18 cellular contexts compared by ENCODE assay signal in genomic region chrX:69506617-69507499, GRCh38. TPM values are rescaled to one million over a fixed set of nuclear protein-coding genes. Genes with fewer than 3 reads are reported as not detected.
DNase-seq lines count a peak whose midpoint lies in the region; ATAC-seq and TF ChIP-seq lines count a peak whose summit lies in the region.
"Had no signal": no experiment of that assay in that cellular context is flagged by ENCODE, and none has a peak within 500 bp of the region (broad histone marks: within the 10 kb centered on the region; RNA-seq: fewer than 3 reads in every experiment).

No MANE protein-coding gene starts in this region.

- WGBS in endodermal cell (ENCODE audit: insufficient coverage in 1 of 2, insufficient read length in 1 of 2), 2 experiments, result 56 to 100% methylated on average over 1 to 12 of the region's 15 CpGs

- H3K27ac ChIP-seq in endodermal cell (ENCODE audit: low read depth, low read length), result no peak overlapping the region
- H3K27ac ChIP-seq in neural cell (ENCODE audit: low read length), result no peak overlapping the region
- H3K27ac ChIP-seq: ascending aorta, HL-60, pancreas, testis had no signal

- no peaks in the 10 kb centered on the region for H3F3A ChIP-seq in neural cell (ENCODE audit: insufficient read depth, low read length, poor library complexity, severe bottlenecking)

- H3K4me1 Mint-ChIP-seq in endodermal cell, result peaks cover 12% of the 10 kb centered on the region

- H3K4me3 ChIP-seq in endodermal cell (ENCODE audit: low read length) (peak overlapping the region; percentile 85), neural cell (ENCODE audit: low read length) (peak overlapping the region; percentile 71)
- H3K4me3 ChIP-seq: ascending aorta, mucosa of descending colon, testis had no signal

- TF ChIP-seq CTCF in endodermal cell (conservative IDR thresholded peaks at IDR 0.05) (no peak), neural cell (IDR thresholded peaks at IDR 0.05; ENCODE audit: poor library complexity, severe bottlenecking) (no peak)

- peaks cover 10% of the 10 kb centered on the region for H3K27me3 Mint-ChIP-seq in endodermal cell (ENCODE audit: insufficient read depth)

- peak overlapping the region; percentile 35 for H3K4me2 ChIP-seq in neural cell (ENCODE audit: low read length)

- H3K27me3 ChIP-seq in endodermal cell (ENCODE audit: control insufficient read depth, insufficient read depth, low read length, poor library complexity, severe bottlenecking) (no peaks in the 10 kb centered on the region), neural cell (ENCODE audit: insufficient read depth, low read depth, low read length) (no peaks in the 10 kb centered on the region)
- H3K27me3 ChIP-seq: ascending aorta, testis had no signal

- TF ChIP-seq EP300 in neural cell (conservative IDR thresholded peaks at IDR 0.05; ENCODE audit: poor library complexity, severe bottlenecking), result no peak

- ATAC-seq in HG03520 (IDR thresholded peaks at IDR 0.05; ENCODE audit: unreplicated experiment), result no peak
- ATAC-seq: activated CD4-positive, alpha-beta T cell treated with anti-CD3 and anti-CD28 coated beads for 36 hours; esophagus mucosa; mucosa of descending colon; pancreas had no signal

- no peak overlapping the region for H3K27ac Mint-ChIP-seq in endodermal cell
- H3K27ac Mint-ChIP-seq: activated CD4-positive, alpha-beta T cell treated with anti-CD3 and anti-CD28 coated beads for 36 hours had no signal

- H3K4me1 ChIP-seq in endodermal cell (ENCODE audit: control insufficient read depth, insufficient read depth, low read length), result no peaks in the 10 kb centered on the region
- H3K4me1 ChIP-seq: ascending aorta, pancreas, testis had no signal

- H2AFZ ChIP-seq in neural cell (ENCODE audit: low read depth, low read length), result no peak overlapping the region

- H3K9me3 ChIP-seq in endodermal cell (ENCODE audit: control insufficient read depth, low read length) (no peaks in the 10 kb centered on the region), neural cell (ENCODE audit: low read length) (no peaks in the 10 kb centered on the region)
- H3K9me3 ChIP-seq: ascending aorta, mucosa of descending colon, pancreas, testis had no signal

- no peaks in the 10 kb centered on the region for H3K9me2 ChIP-seq in neural cell (ENCODE audit: insufficient read depth, low read length)

- DNase-seq in ELR (ENCODE audit: low read depth) (peak; percentile 3), HT1080 (ENCODE audit: low read depth) (peak; percentile 65), endodermal cell (peak; percentile 51), NCI-H1105 treated with DMSO at 0.1 percent for 48 hours (lab: John Stamatoyannopoulos, UW) (no peak)
- no peak for DNase-seq in stimulated activated CD4-positive, alpha-beta T cell treated with anti-CD3 and anti-CD28 coated beads, Interleukin-2, amount 100 ng/mL, for 48 hours
- DNase-seq: activated CD4-positive, alpha-beta T cell treated with anti-CD3 and anti-CD28 coated beads for 36 hours; activated naive CD4-positive, alpha-beta T cell; stimulated activated CD4-positive, alpha-beta T cell treated with anti-CD3 and anti-CD28 coated beads, Interleukin-4, amount 100 ng/mL, for 4 hours; T1000; testis had no signal

- peaks cover 33% of the 10 kb centered on the region for H3K79me2 ChIP-seq in neural cell (replicated peaks; ENCODE audit: insufficient read depth, low read length)

- H3K9ac ChIP-seq in endodermal cell (ENCODE audit: extremely low read depth, low read length, poor library complexity, severe bottlenecking) (no peak overlapping the region), neural cell (ENCODE audit: low read length) (peak overlapping the region; percentile 87)

- H4K20me1 ChIP-seq in neural cell (ENCODE audit: insufficient read depth), result no peaks in the 10 kb centered on the region

- no peak for TF ChIP-seq RAD21 in neural cell (conservative IDR thresholded peaks at IDR 0.05)

- H3K9me3 Mint-ChIP-seq in endodermal cell, result peaks cover 55% of the 10 kb centered on the region

- H3K4me3 Mint-ChIP-seq in endodermal cell, result peak overlapping the region; percentile 76
- H3K4me3 Mint-ChIP-seq: activated CD4-positive, alpha-beta T cell treated with anti-CD3 and anti-CD28 coated beads for 36 hours had no signal

- peaks cover 39% of the 10 kb centered on the region for H3K36me3 Mint-ChIP-seq in endodermal cell (ENCODE audit: low read depth)

- H3K36me3 ChIP-seq in endodermal cell (ENCODE audit: control insufficient read depth, insufficient read depth, low read length) (peaks cover 43% of the 10 kb centered on the region), neural cell (ENCODE audit: insufficient read depth, low read length) (no peaks in the 10 kb centered on the region)
- H3K36me3 ChIP-seq: ascending aorta, pancreas had no signal

TF ChIP-seq in neural cell, 6 proteins besides CTCF, POLR2A, EP300 and RAD21:
- TF ChIP-seq POLR2AphosphoS5 (IDR thresholded peaks at IDR 0.05), result no peak

RNA-seq across cellular contexts. Expression of gene NALF2, which starts 2.7 kb away (rescaled TPM):
- total RNA-seq in HT1080 (2014; rRNA removed; shearing (Covaris generic)), result 3.4 and 5.0 TPM in 2 replicates
- polyA plus RNA-seq in HT1080 (2015; cell fraction: cytosol; rRNA removed), result 1.9 and 2.0 TPM in 2 replicates
- 1.3 and 1.5 TPM in 2 replicates for polyA plus RNA-seq in HT1080 (2015; cell fraction: nucleus; rRNA removed)
- 10 to 100 TPM; 43.1 to 56.4 TPM for total RNA-seq in endodermal cell
- 6.1 TPM for polyA plus RNA-seq in endodermal cell (2013, experiment 1 of 2)
- 6.5 TPM for polyA plus RNA-seq in endodermal cell (2013, experiment 2 of 2)
- polyA plus RNA-seq in neural cell, result 5.4 and 6.9 TPM in 2 replicates
- polyA minus RNA-seq in neural cell, result 8.9 and 9.0 TPM in 2 replicates
- total RNA-seq: skeletal muscle tissue had no signal

Comparison
In these comparisons a context has a peak if more than half of its experiments do, and no peak if none do; other contexts are left out.
1. DNase-seq: peak in ELR (single experiment), HT1080 (single experiment) and endodermal cell (single experiment); none in stimulated activated CD4-positive, alpha-beta T cell treated with anti-CD3 and anti-CD28 coated beads, Interleukin-2, amount 100 ng/mL, for 48 hours (0 of 2) and NCI-H1105 treated with DMSO at 0.1 percent for 48 hours (single experiment).